In genomic region chr15:64748251-64748650, GRCh38 we compare ENCODE assay signal across 2 cellular contexts.
TF ChIP-seq lines count a peak whose summit lies in the region.

No MANE protein-coding gene starts in this region.

TF ChIP-seq in GM23338, 12 proteins besides CTCF, POLR2A, EP300 and RAD21 (continued from another document):
- no peak for TF ChIP-seq REST (IDR thresholded peaks at IDR 0.05; ENCODE audit: unreplicated experiment)
TF ChIP-seq in GM23338: peak in this region for 0.

TF ChIP-seq in WTC11, 78 proteins besides CTCF, POLR2A, EP300 and RAD21 (continued from another document):
- TF ChIP-seq ZNF232 (CRISPR knock-in tag; IDR thresholded peaks at IDR 0.05): no peak
- no peak for TF ChIP-seq ZSCAN18 (CRISPR knock-in tag; IDR thresholded peaks at IDR 0.05)
- no peak for TF ChIP-seq ATF1 (CRISPR knock-in tag; IDR thresholded peaks at IDR 0.05)
- TF ChIP-seq IRF1 (CRISPR knock-in tag; IDR thresholded peaks at IDR 0.05): no peak
- no peak for TF ChIP-seq STAT6 (CRISPR knock-in tag; conservative IDR thresholded peaks at IDR 0.05; ENCODE audit: low read depth)
- no peak for TF ChIP-seq ELF4 (CRISPR knock-in tag; IDR thresholded peaks at IDR 0.05; ENCODE audit: low read depth)
- no peak for TF ChIP-seq FOXP4 (CRISPR knock-in tag; IDR thresholded peaks at IDR 0.05)
- no peak for TF ChIP-seq TEAD1 (CRISPR knock-in tag; IDR thresholded peaks at IDR 0.05)
- no peak for TF ChIP-seq RELA (CRISPR knock-in tag; IDR thresholded peaks at IDR 0.05; ENCODE audit: borderline replicate concordance)
